ENCODE assay signal across 24 cellular contexts in the genomic region with DNA sequence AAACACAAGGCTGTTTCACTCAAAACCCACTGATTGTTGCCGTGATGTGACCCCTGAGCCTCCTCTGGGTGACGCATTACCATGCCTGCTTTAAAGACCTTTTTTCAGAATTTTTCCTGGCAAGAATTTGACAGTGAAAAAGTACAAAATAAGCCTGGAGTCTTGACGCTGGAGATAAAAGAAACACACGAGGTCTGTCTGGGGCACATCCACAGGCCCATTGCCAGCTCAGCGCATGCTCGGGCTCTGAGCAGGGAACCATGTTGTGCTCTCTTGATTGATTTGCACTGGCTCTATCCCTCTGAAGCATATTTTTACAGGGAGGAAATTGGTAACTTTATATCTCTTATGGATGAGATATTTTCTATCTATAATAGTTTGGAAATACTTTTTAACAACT.
"Had no signal": no experiment of that assay in that cellular context is flagged by ENCODE, and none has a peak within 500 bp of the region (broad histone marks: within the 10 kb centered on the region; RNA-seq: fewer than 3 reads in every experiment).

No MANE protein-coding gene starts in this region.

- H3K4me1 Mint-ChIP-seq: activated B cell treated with CpG ODN at 0.5 μM for 24 hours; activated CD4-positive, alpha-beta T cell treated with anti-CD3 and anti-CD28 coated beads for 36 hours; activated naive CD8-positive, alpha-beta T cell treated with anti-CD3 and anti-CD28 coated beads for 36 hours; naive thymus-derived CD8-positive, alpha-beta T cell; T-helper 17 cell had no signal

- H3K36me3 Mint-ChIP-seq: activated naive CD8-positive, alpha-beta T cell treated with anti-CD3 and anti-CD28 coated beads for 36 hours had no signal

- H3K9me3 ChIP-seq: lower lobe of right lung, pancreas, sigmoid colon, thoracic aorta, upper lobe of left lung had no signal

- H3K27me3 Mint-ChIP-seq: activated CD4-positive, alpha-beta T cell treated with anti-CD3 and anti-CD28 coated beads for 36 hours; activated naive CD8-positive, alpha-beta T cell treated with anti-CD3 and anti-CD28 coated beads for 36 hours; T-helper 17 cell had no signal

- H3K4me1 ChIP-seq: foreskin keratinocyte, lower lobe of right lung, pancreas, sigmoid colon, upper lobe of left lung had no signal

- H3K36me3 ChIP-seq: lower lobe of right lung, pancreas, sigmoid colon, thoracic aorta, upper lobe of left lung had no signal

- H3K4me2 ChIP-seq: smooth muscle cell had no signal

- H3K27ac ChIP-seq: epithelial cell of prostate, foreskin keratinocyte, lower lobe of right lung, pancreas, sigmoid colon, SK-N-MC, thoracic aorta, upper lobe of left lung had no signal

- ATAC-seq: activated CD4-positive, alpha-beta T cell treated with anti-CD3 and anti-CD28 coated beads for 36 hours; foreskin keratinocyte; lower lobe of right lung; naive thymus-derived CD8-positive, alpha-beta T cell; pancreas; T-helper 17 cell had no signal

- H3K27ac Mint-ChIP-seq: activated B cell treated with CpG ODN at 0.5 μM for 24 hours; activated CD4-positive, alpha-beta T cell treated with anti-CD3 and anti-CD28 coated beads for 36 hours; activated naive CD8-positive, alpha-beta T cell treated with anti-CD3 and anti-CD28 coated beads for 36 hours; naive thymus-derived CD8-positive, alpha-beta T cell; T-helper 17 cell had no signal

- H3K27me3 ChIP-seq: pancreas, sigmoid colon, upper lobe of left lung had no signal

- H3K9me3 Mint-ChIP-seq: activated B cell treated with CpG ODN at 0.5 μM for 24 hours; activated naive CD8-positive, alpha-beta T cell treated with anti-CD3 and anti-CD28 coated beads for 36 hours; naive thymus-derived CD8-positive, alpha-beta T cell had no signal

- H3K4me3 Mint-ChIP-seq: activated B cell treated with CpG ODN at 0.5 μM for 24 hours; activated CD4-positive, alpha-beta T cell treated with anti-CD3 and anti-CD28 coated beads for 36 hours; activated naive CD8-positive, alpha-beta T cell treated with anti-CD3 and anti-CD28 coated beads for 36 hours; naive thymus-derived CD8-positive, alpha-beta T cell; T-helper 17 cell had no signal

- DNase-seq: activated B cell treated with CpG ODN at 0.5 μM for 24 hours; activated CD4-positive, alpha-beta T cell treated with anti-CD3 and anti-CD28 coated beads for 36 hours; activated CD4-positive, alpha-beta T cell treated with anti-CD3 and anti-CD28 coated beads, Interleukin-2, amount 50 U/mL, for 4 hours; activated CD8-positive, alpha-beta memory T cell treated with anti-CD3 and anti-CD28 coated beads, Interleukin-2, amount 50 U/mL, for 48 hours; activated naive CD4-positive, alpha-beta T cell treated with Interleukin-2 at 50 U/mL for 16 hours; activated naive CD8-positive, alpha-beta T cell treated with anti-CD3 and anti-CD28 coated beads for 36 hours; activated T-cell treated with anti-CD3 and anti-CD28 coated beads, Interleukin-2, amount 50 U/mL, for 48 hours; amygdala; foreskin keratinocyte; hippocampal formation; lower lobe of right lung; naive thymus-derived CD8-positive, alpha-beta T cell; pancreas; sigmoid colon; stimulated activated CD4-positive, alpha-beta T cell treated with anti-CD3 and anti-CD28 coated beads, Interleukin-15, amount 100 ng/mL, for 24 hours; stimulated activated CD4-positive, alpha-beta T cell treated with anti-CD3 and anti-CD28 coated beads, Interleukin-2, amount 100 ng/mL, for 48 hours; stimulated activated naive CD4-positive, alpha-beta T cell; SW 1271; T-helper 17 cell had no signal

- H3K4me3 ChIP-seq: lower lobe of right lung, pancreas, sigmoid colon, SK-N-MC, smooth muscle cell, thoracic aorta, upper lobe of left lung had no signal
